ENCODE assay signal across 1 cellular context in genomic region chr3:112042842-112043280, GRCh38.
TF ChIP-seq lines count a peak whose summit lies in the region.

No MANE protein-coding gene starts in this region.

TF ChIP-seq in H1, 55 proteins besides CTCF, POLR2A, EP300 and RAD21:
- no peak for TF ChIP-seq MAFK (IDR thresholded peaks at IDR 0.05; ENCODE audit: low read depth, low read length)
- no peak for TF ChIP-seq CHD7 (IDR thresholded peaks at IDR 0.05; ENCODE audit: insufficient replicate concordance, low read length)
- TF ChIP-seq BRCA1 (IDR thresholded peaks at IDR 0.05; ENCODE audit: low read depth, low read length), result no peak
- no peak for TF ChIP-seq ASH2L (IDR thresholded peaks at IDR 0.05; ENCODE audit: low read length)
- no peak for TF ChIP-seq RFX5 (IDR thresholded peaks at IDR 0.05; ENCODE audit: borderline replicate concordance, low read depth, low read length)
- no peak for TF ChIP-seq TBP (IDR thresholded peaks at IDR 0.05; ENCODE audit: low read depth, low read length)
- no peak for TF ChIP-seq SRF (IDR thresholded peaks at IDR 0.05; ENCODE audit: low read depth, low read length)
- TF ChIP-seq TAF7 (optimal IDR thresholded peaks at IDR 0.05; ENCODE audit: borderline replicate concordance, low read depth, low read length), result no peak
- no peak for TF ChIP-seq SIRT6 (IDR thresholded peaks at IDR 0.05; ENCODE audit: low read length)
- TF ChIP-seq NRF1 (IDR thresholded peaks at IDR 0.05; ENCODE audit: low read depth, low read length), result no peak
- no peak for TF ChIP-seq HDAC2 (IDR thresholded peaks at IDR 0.05; ENCODE audit: borderline replicate concordance in 1 of 2, low read depth in 2 of 2, low read length in 2 of 2)
- no peak for TF ChIP-seq CHD2 (IDR thresholded peaks at IDR 0.05; ENCODE audit: low read length)
- no peak for TF ChIP-seq SIX5 (IDR thresholded peaks at IDR 0.05; ENCODE audit: low read depth, low read length)
- TF ChIP-seq JUND (IDR thresholded peaks at IDR 0.05; ENCODE audit: low read length), result no peak
- TF ChIP-seq BACH1 (IDR thresholded peaks at IDR 0.05; ENCODE audit: low read length), result no peak
- TF ChIP-seq KDM1A (IDR thresholded peaks at IDR 0.05; ENCODE audit: borderline replicate concordance, low read length), result no peak
- TF ChIP-seq ATF2 (IDR thresholded peaks at IDR 0.05; ENCODE audit: low read length), result no peak
- no peak for TF ChIP-seq BCL11A (IDR thresholded peaks at IDR 0.05; ENCODE audit: low read depth in 2 of 2, low read length in 2 of 2)
- TF ChIP-seq EZH2 (IDR thresholded peaks at IDR 0.05; ENCODE audit: low read depth, low read length, severe bottlenecking), result no peak
- TF ChIP-seq RXRA (IDR thresholded peaks at IDR 0.05; ENCODE audit: insufficient read depth, low read depth, low read length), result no peak
